30 cellular contexts compared by ENCODE assay signal in the genomic region with DNA sequence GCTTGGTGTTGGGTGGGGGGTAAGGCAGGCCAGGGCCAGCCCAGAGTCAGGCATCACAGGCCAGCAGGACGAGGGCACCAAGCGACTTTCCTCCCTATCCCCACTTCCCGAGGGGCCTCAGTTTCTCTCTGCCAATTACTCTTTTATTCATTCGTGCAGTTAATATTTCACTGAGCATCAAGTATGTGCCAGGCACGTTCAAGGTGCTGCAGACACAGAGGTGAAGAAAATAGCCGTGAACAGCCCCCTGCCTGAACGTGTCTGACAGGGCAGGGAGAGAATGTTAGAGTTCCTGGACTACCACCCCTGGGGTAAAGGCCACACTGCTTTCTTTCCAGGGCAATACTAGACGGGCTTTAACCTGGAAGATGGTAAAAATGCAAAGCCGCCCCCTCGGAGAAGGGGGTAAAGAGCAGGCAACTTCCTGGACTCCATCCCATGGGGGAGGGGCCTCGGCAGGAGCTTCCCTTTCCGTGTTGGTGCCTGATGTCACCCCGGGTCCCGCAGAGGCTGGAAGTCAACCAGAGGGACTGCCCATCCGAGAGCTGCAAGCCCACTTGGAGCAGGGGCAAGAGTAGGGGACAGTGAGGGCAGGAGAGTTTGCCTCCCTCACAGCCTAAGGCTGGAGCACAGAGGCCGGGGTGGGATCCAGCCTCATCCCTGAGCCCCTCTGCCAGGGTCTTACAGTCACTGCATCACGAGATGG.
"Had no signal": no experiment of that assay in that cellular context is flagged by ENCODE, and none has a peak within 500 bp of the region (broad histone marks: within the 10 kb centered on the region; RNA-seq: fewer than 3 reads in every experiment).

No MANE protein-coding gene starts in this region.

- H3K36me3 Mint-ChIP-seq: immature natural killer cell, natural killer cell had no signal

- ATAC-seq: foreskin keratinocyte; heart left ventricle; natural killer cell; sciatic nerve; stimulated activated effector memory CD8-positive, alpha-beta T cell treated with anti-CD3 and anti-CD28 coated beads, Interleukin-12 subunit alpha, Interleukin-12 subunit beta, amount 100 ng/mL, for 72 hours; stimulated activated naive CD8-positive, alpha-beta T cell treated with anti-CD3 and anti-CD28 coated beads, Interleukin-15, amount 100 ng/mL, for 72 hours; T-helper 17 cell had no signal

- H3K4me1 ChIP-seq: esophagus muscularis mucosa, foreskin keratinocyte, heart left ventricle, thyroid gland, upper lobe of left lung, vagina had no signal

- H3K9me3 Mint-ChIP-seq: activated CD4-positive, alpha-beta memory T cell treated with anti-CD3 and anti-CD28 coated beads, Interleukin-2, amount 10 ng/mL, durations not matched to agents 7 days and 5 days; activated CD4-positive, alpha-beta T cell treated with anti-CD3 and anti-CD28 coated beads, Interleukin-2, amount 10 ng/mL, durations not matched to agents 7 days and 5 days; activated naive CD4-positive, alpha-beta T cell treated with anti-CD3 and anti-CD28 coated beads, Interleukin-2, amount 10 ng/mL, durations not matched to agents 7 days and 5 days; activated naive CD8-positive, alpha-beta T cell treated with anti-CD3 and anti-CD28 coated beads, Interleukin-2, amount 10 ng/mL, durations not matched to agents 7 days and 5 days; activated T-cell treated with anti-CD3 and anti-CD28 coated beads, Interleukin-2, amount 50 U/mL, for 24 hours; dendritic cell treated with granulocyte-macrophage colony-stimulating factor and Interleukin-4, amounts not matched to agents 40 ng/mL and 50 ng/mL, for 4 days; immature natural killer cell; natural killer cell; stimulated activated effector memory CD8-positive, alpha-beta T cell treated with anti-CD3 and anti-CD28 coated beads, Interleukin-12 subunit alpha, Interleukin-12 subunit beta, amount 100 ng/mL, for 72 hours; stimulated activated naive CD8-positive, alpha-beta T cell treated with anti-CD3 and anti-CD28 coated beads, Interleukin-15, amount 100 ng/mL, for 72 hours had no signal

- H3K27me3 ChIP-seq: esophagus muscularis mucosa, foreskin keratinocyte, heart left ventricle, thyroid gland, upper lobe of left lung, vagina had no signal

- DNase-seq: activated CD4-positive, alpha-beta memory T cell treated with anti-CD3 and anti-CD28 coated beads, Interleukin-2, amount 10 ng/mL, durations not matched to agents 7 days and 5 days; activated CD4-positive, alpha-beta T cell treated with anti-CD3 and anti-CD28 coated beads, Interleukin-2, amount 10 ng/mL, durations not matched to agents 7 days and 5 days; activated CD4-positive, CD25-positive, alpha-beta regulatory T cell treated with anti-CD3 and anti-CD28 coated beads, Interleukin-2, amount 50 U/mL, for 72 hours; activated CD8-positive, alpha-beta memory T cell treated with anti-CD3 and anti-CD28 coated beads, Interleukin-2, amount 50 U/mL, for 48 hours; activated gamma-delta T cell; activated naive CD4-positive, alpha-beta T cell treated with anti-CD3 and anti-CD28 coated beads, Interleukin-2, amount 10 ng/mL, durations not matched to agents 7 days and 5 days; activated naive CD8-positive, alpha-beta T cell treated with anti-CD3 and anti-CD28 coated beads, Interleukin-2, amount 10 ng/mL, durations not matched to agents 7 days and 5 days; activated T-cell treated with anti-CD3 and anti-CD28 coated beads, Interleukin-2, amount 50 U/mL, for 24 hours; central memory CD4-positive, alpha-beta T cell; endodermal cell; foreskin keratinocyte; immature natural killer cell; mesendoderm; natural killer cell; stimulated activated CD4-positive, alpha-beta T cell treated with anti-CD3 and anti-CD28 coated beads, Interleukin-4, amount 100 ng/mL, for 24 hours; stimulated activated naive CD8-positive, alpha-beta T cell treated with anti-CD3 and anti-CD28 coated beads, Interleukin-15, amount 100 ng/mL, for 72 hours; T-helper 17 cell; T1000; thyroid gland; upper lobe of left lung; WERI-Rb-1 had no signal

- H3K4me3 ChIP-seq: esophagus muscularis mucosa, heart left ventricle, lung, skin epidermis, thyroid gland, upper lobe of left lung, vagina had no signal

- H3K27me3 Mint-ChIP-seq: activated CD4-positive, alpha-beta memory T cell treated with anti-CD3 and anti-CD28 coated beads, Interleukin-2, amount 10 ng/mL, durations not matched to agents 7 days and 5 days; activated CD4-positive, alpha-beta T cell treated with anti-CD3 and anti-CD28 coated beads, Interleukin-2, amount 10 ng/mL, durations not matched to agents 7 days and 5 days; activated naive CD4-positive, alpha-beta T cell treated with anti-CD3 and anti-CD28 coated beads, Interleukin-2, amount 10 ng/mL, durations not matched to agents 7 days and 5 days; activated naive CD8-positive, alpha-beta T cell treated with anti-CD3 and anti-CD28 coated beads, Interleukin-2, amount 10 ng/mL, durations not matched to agents 7 days and 5 days; activated T-cell treated with anti-CD3 and anti-CD28 coated beads, Interleukin-2, amount 50 U/mL, for 24 hours; dendritic cell treated with granulocyte-macrophage colony-stimulating factor and Interleukin-4, amounts not matched to agents 40 ng/mL and 50 ng/mL, for 4 days; progenitor cell of endocrine pancreas; stimulated activated naive CD8-positive, alpha-beta T cell treated with anti-CD3 and anti-CD28 coated beads, Interleukin-15, amount 100 ng/mL, for 72 hours; T-helper 17 cell had no signal

- H3K9me3 ChIP-seq: esophagus muscularis mucosa, heart left ventricle, thyroid gland, upper lobe of left lung, vagina had no signal

- H3K4me1 Mint-ChIP-seq: activated CD4-positive, alpha-beta memory T cell treated with anti-CD3 and anti-CD28 coated beads, Interleukin-2, amount 10 ng/mL, durations not matched to agents 7 days and 5 days; activated naive CD4-positive, alpha-beta T cell treated with anti-CD3 and anti-CD28 coated beads, Interleukin-2, amount 10 ng/mL, durations not matched to agents 7 days and 5 days; activated naive CD8-positive, alpha-beta T cell treated with anti-CD3 and anti-CD28 coated beads, Interleukin-2, amount 10 ng/mL, durations not matched to agents 7 days and 5 days; endodermal cell; immature natural killer cell; natural killer cell; stimulated activated effector memory CD8-positive, alpha-beta T cell treated with anti-CD3 and anti-CD28 coated beads, Interleukin-12 subunit alpha, Interleukin-12 subunit beta, amount 100 ng/mL, for 72 hours; stimulated activated naive CD8-positive, alpha-beta T cell treated with anti-CD3 and anti-CD28 coated beads, Interleukin-15, amount 100 ng/mL, for 72 hours had no signal

- H3K36me3 ChIP-seq: thyroid gland had no signal

- H3K27ac Mint-ChIP-seq: activated CD4-positive, alpha-beta memory T cell treated with anti-CD3 and anti-CD28 coated beads, Interleukin-2, amount 10 ng/mL, durations not matched to agents 7 days and 5 days; activated CD4-positive, alpha-beta T cell treated with anti-CD3 and anti-CD28 coated beads, Interleukin-2, amount 10 ng/mL, durations not matched to agents 7 days and 5 days; activated naive CD4-positive, alpha-beta T cell treated with anti-CD3 and anti-CD28 coated beads, Interleukin-2, amount 10 ng/mL, durations not matched to agents 7 days and 5 days; activated naive CD8-positive, alpha-beta T cell treated with anti-CD3 and anti-CD28 coated beads, Interleukin-2, amount 10 ng/mL, durations not matched to agents 7 days and 5 days; activated T-cell treated with anti-CD3 and anti-CD28 coated beads, Interleukin-2, amount 50 U/mL, for 24 hours; dendritic cell treated with granulocyte-macrophage colony-stimulating factor and Interleukin-4, amounts not matched to agents 40 ng/mL and 50 ng/mL, for 4 days; endodermal cell; immature natural killer cell; natural killer cell; progenitor cell of endocrine pancreas; stimulated activated effector memory CD8-positive, alpha-beta T cell treated with anti-CD3 and anti-CD28 coated beads, Interleukin-12 subunit alpha, Interleukin-12 subunit beta, amount 100 ng/mL, for 72 hours; stimulated activated naive CD8-positive, alpha-beta T cell treated with anti-CD3 and anti-CD28 coated beads, Interleukin-15, amount 100 ng/mL, for 72 hours; T-helper 17 cell had no signal

- H3K4me3 Mint-ChIP-seq: activated CD4-positive, alpha-beta memory T cell treated with anti-CD3 and anti-CD28 coated beads, Interleukin-2, amount 10 ng/mL, durations not matched to agents 7 days and 5 days; activated CD4-positive, alpha-beta T cell treated with anti-CD3 and anti-CD28 coated beads, Interleukin-2, amount 10 ng/mL, durations not matched to agents 7 days and 5 days; activated naive CD4-positive, alpha-beta T cell treated with anti-CD3 and anti-CD28 coated beads, Interleukin-2, amount 10 ng/mL, durations not matched to agents 7 days and 5 days; activated naive CD8-positive, alpha-beta T cell treated with anti-CD3 and anti-CD28 coated beads, Interleukin-2, amount 10 ng/mL, durations not matched to agents 7 days and 5 days; activated T-cell treated with anti-CD3 and anti-CD28 coated beads, Interleukin-2, amount 50 U/mL, for 24 hours; dendritic cell treated with granulocyte-macrophage colony-stimulating factor and Interleukin-4, amounts not matched to agents 40 ng/mL and 50 ng/mL, for 4 days; endodermal cell; immature natural killer cell; natural killer cell; stimulated activated effector memory CD8-positive, alpha-beta T cell treated with anti-CD3 and anti-CD28 coated beads, Interleukin-12 subunit alpha, Interleukin-12 subunit beta, amount 100 ng/mL, for 72 hours; stimulated activated naive CD8-positive, alpha-beta T cell treated with anti-CD3 and anti-CD28 coated beads, Interleukin-15, amount 100 ng/mL, for 72 hours; T-helper 17 cell had no signal

- H3K27ac ChIP-seq: esophagus muscularis mucosa, foreskin keratinocyte, heart left ventricle, skin epidermis, thyroid gland, upper lobe of left lung, vagina had no signal
